Comparison of ENCODE assay signal across 19 cellular contexts in genomic region chr13:54989418-54989817, GRCh38.
DNase-seq lines count a peak whose midpoint lies in the region; ATAC-seq and TF ChIP-seq lines count a peak whose summit lies in the region.
"Had no signal": no experiment of that assay in that cellular context is flagged by ENCODE, and none has a peak within 500 bp of the region (broad histone marks: within the 10 kb centered on the region; RNA-seq: fewer than 3 reads in every experiment).

No MANE protein-coding gene starts in this region.

- H3K9me3 Mint-ChIP-seq in nephron progenitor cell, result peaks cover 7% of the 10 kb centered on the region
- H3K9me3 Mint-ChIP-seq in activated T-cell treated with anti-CD3 and anti-CD28 coated beads, Interleukin-2, amount 50 U/mL, for 72 hours, result peaks cover 7 to 11% of the 10 kb centered on the region in 2 donors
- H3K9me3 Mint-ChIP-seq in activated CD8-positive, alpha-beta memory T cell treated with anti-CD3 and anti-CD28 coated beads, Interleukin-2, amount 10 ng/mL, durations not matched to agents 7 days and 5 days (ENCODE audit: low read depth), result peaks cover 6% of the 10 kb centered on the region

- peak overlapping the region; percentile 29 for H3K27ac Mint-ChIP-seq in nephron progenitor cell
- H3K27ac Mint-ChIP-seq in activated T-cell treated with anti-CD3 and anti-CD28 coated beads, Interleukin-2, amount 50 U/mL, for 72 hours, result no peak overlapping the region
- no peak overlapping the region for H3K27ac Mint-ChIP-seq in activated CD8-positive, alpha-beta memory T cell treated with anti-CD3 and anti-CD28 coated beads, Interleukin-2, amount 10 ng/mL, durations not matched to agents 7 days and 5 days
- H3K27ac Mint-ChIP-seq: CD8-positive, alpha-beta memory T cell had no signal

- in situ Hi-C loops in SK-MEL-5 (cut with HindIII; ENCODE audit: low pct_unique_long_range_greater_than_20kb, low sequenced_read_pairs), result no loop called here

- no peaks in the 10 kb centered on the region for H3K4me1 Mint-ChIP-seq in nephron progenitor cell
- no peaks in the 10 kb centered on the region for H3K4me1 Mint-ChIP-seq in activated T-cell treated with anti-CD3 and anti-CD28 coated beads, Interleukin-2, amount 50 U/mL, for 72 hours (ENCODE audit: low read depth)
- no peaks in the 10 kb centered on the region for H3K4me1 Mint-ChIP-seq in activated CD8-positive, alpha-beta memory T cell treated with anti-CD3 and anti-CD28 coated beads, Interleukin-2, amount 10 ng/mL, durations not matched to agents 7 days and 5 days
- H3K4me1 Mint-ChIP-seq: CD8-positive, alpha-beta memory T cell had no signal

- no peaks in the 10 kb centered on the region for H3K4me1 ChIP-seq in BE2C

- no peaks in the 10 kb centered on the region for H3K9me3 ChIP-seq in BE2C

- H3K36me3 ChIP-seq in BE2C (no peaks in the 10 kb centered on the region), H7 (replicated peaks; ENCODE audit: control insufficient read depth, insufficient read depth, low read length) (no peaks in the 10 kb centered on the region)

- TF ChIP-seq CTCF in BE2C (IDR thresholded peaks at IDR 0.05; ENCODE audit: low read depth, low read length) (0 out of 2 replicates have a peak, but pooled peaks have one; percentile 8), nephron progenitor cell (IDR thresholded peaks at IDR 0.05) (no peak)

- CTCF ChIA-PET in activated CD8-positive, alpha-beta memory T cell treated with anti-CD3 and anti-CD28 coated beads, Interleukin-2, amount 10 ng/mL, durations not matched to agents 7 days and 5 days (lab: Charles Lee), result no interaction called here

- no peak overlapping the region for H3K4me3 Mint-ChIP-seq in nephron progenitor cell
- H3K4me3 Mint-ChIP-seq in activated T-cell treated with anti-CD3 and anti-CD28 coated beads, Interleukin-2, amount 50 U/mL, for 72 hours, result no peak overlapping the region
- no peak overlapping the region for H3K4me3 Mint-ChIP-seq in activated CD8-positive, alpha-beta memory T cell treated with anti-CD3 and anti-CD28 coated beads, Interleukin-2, amount 10 ng/mL, durations not matched to agents 7 days and 5 days
- H3K4me3 Mint-ChIP-seq: CD8-positive, alpha-beta memory T cell had no signal

- ATAC-seq in activated T-cell treated with anti-CD3 and anti-CD28 coated beads, Interleukin-2, amount 50 U/mL, for 72 hours (replicated peaks in 1 of 2), result no peak
- no peak for ATAC-seq in activated CD8-positive, alpha-beta memory T cell treated with anti-CD3 and anti-CD28 coated beads, Interleukin-2, amount 10 ng/mL, durations not matched to agents 7 days and 5 days
- ATAC-seq: Panc1, Right ventricle myocardium inferior had no signal

- H3K27me3 Mint-ChIP-seq in nephron progenitor cell (ENCODE audit: low read depth, poor library complexity), result no peaks in the 10 kb centered on the region
- no peaks in the 10 kb centered on the region for H3K27me3 Mint-ChIP-seq in activated T-cell treated with anti-CD3 and anti-CD28 coated beads, Interleukin-2, amount 50 U/mL, for 72 hours (ENCODE audit: low read depth)
- H3K27me3 Mint-ChIP-seq in activated CD8-positive, alpha-beta memory T cell treated with anti-CD3 and anti-CD28 coated beads, Interleukin-2, amount 10 ng/mL, durations not matched to agents 7 days and 5 days, result no peaks in the 10 kb centered on the region
- H3K27me3 Mint-ChIP-seq: CD8-positive, alpha-beta memory T cell had no signal

- no peaks in the 10 kb centered on the region for H3K36me3 Mint-ChIP-seq in nephron progenitor cell (ENCODE audit: low read depth)
- H3K36me3 Mint-ChIP-seq in activated T-cell treated with anti-CD3 and anti-CD28 coated beads, Interleukin-2, amount 50 U/mL, for 72 hours (ENCODE audit: insufficient read depth in 2 of 2), result peaks cover 0 to 1% of the 10 kb centered on the region in 2 donors
- H3K36me3 Mint-ChIP-seq in activated CD8-positive, alpha-beta memory T cell treated with anti-CD3 and anti-CD28 coated beads, Interleukin-2, amount 10 ng/mL, durations not matched to agents 7 days and 5 days, result no peaks in the 10 kb centered on the region
- H3K36me3 Mint-ChIP-seq: CD8-positive, alpha-beta memory T cell had no signal

- no peaks in the 10 kb centered on the region for H3K27me3 ChIP-seq in BE2C
- no peaks in the 10 kb centered on the region for H3K27me3 ChIP-seq in H7 (ENCODE audit: control insufficient read depth, insufficient read depth, low read length)

- no peak overlapping the region for H3K4me3 ChIP-seq in BE2C (ENCODE audit: low read depth, low read length)
- no peak overlapping the region for H3K4me3 ChIP-seq in H7 (ENCODE audit: insufficient read depth, low read depth, low read length)

- no peak for DNase-seq in BE2C
- DNase-seq in H7, result peak; percentile 47
- peak; percentile 50 for DNase-seq in SK-MEL-5 (ENCODE audit: low read depth, low spot score)
- no peak for DNase-seq in nephron progenitor cell
- no peak for DNase-seq in stimulated activated CD4-positive, alpha-beta T cell treated with anti-CD3 and anti-CD28 coated beads, Interleukin-12 subunit alpha, Interleukin-12 subunit beta, amount 100 ng/mL, for 4 hours
- DNase-seq in activated T-cell treated with anti-CD3 and anti-CD28 coated beads, Interleukin-2, amount 50 U/mL, for 72 hours, result no peak
- no peak for DNase-seq in activated naive CD4-positive, alpha-beta T cell (lab: John Stamatoyannopoulos, UW)
- DNase-seq in activated CD8-positive, alpha-beta memory T cell treated with anti-CD3 and anti-CD28 coated beads, Interleukin-2, amount 10 ng/mL, durations not matched to agents 7 days and 5 days, result no peak
- DNase-seq: C1 segment of cervical spinal cord; CD8-positive, alpha-beta memory T cell; DND-41; NCI-H1417 treated with DMSO at 0.1 percent for 48 hours; NCI-H187 treated with DMSO at 0.1 percent for 48 hours; NCI-H2227 treated with DMSO at 0.1 percent for 48 hours; NCI-H510A treated with DMSO at 0.1 percent for 48 hours; NCI-H774; SW 1271 had no signal

Comparison
In these comparisons a context has a peak if more than half of its experiments do, and no peak if none do; other contexts are left out.
1. DNase-seq: peak in H7 (single experiment) and SK-MEL-5 (single experiment); none in BE2C (single experiment), nephron progenitor cell (single experiment), stimulated activated CD4-positive, alpha-beta T cell treated with anti-CD3 and anti-CD28 coated beads, Interleukin-12 subunit alpha, Interleukin-12 subunit beta, amount 100 ng/mL, for 4 hours (single experiment), activated T-cell treated with anti-CD3 and anti-CD28 coated beads, Interleukin-2, amount 50 U/mL, for 72 hours (0 of 2), activated naive CD4-positive, alpha-beta T cell (0 of 4) and activated CD8-positive, alpha-beta memory T cell treated with anti-CD3 and anti-CD28 coated beads, Interleukin-2, amount 10 ng/mL, durations not matched to agents 7 days and 5 days (single experiment).